27 cellular contexts compared by ENCODE assay signal in the genomic region with DNA sequence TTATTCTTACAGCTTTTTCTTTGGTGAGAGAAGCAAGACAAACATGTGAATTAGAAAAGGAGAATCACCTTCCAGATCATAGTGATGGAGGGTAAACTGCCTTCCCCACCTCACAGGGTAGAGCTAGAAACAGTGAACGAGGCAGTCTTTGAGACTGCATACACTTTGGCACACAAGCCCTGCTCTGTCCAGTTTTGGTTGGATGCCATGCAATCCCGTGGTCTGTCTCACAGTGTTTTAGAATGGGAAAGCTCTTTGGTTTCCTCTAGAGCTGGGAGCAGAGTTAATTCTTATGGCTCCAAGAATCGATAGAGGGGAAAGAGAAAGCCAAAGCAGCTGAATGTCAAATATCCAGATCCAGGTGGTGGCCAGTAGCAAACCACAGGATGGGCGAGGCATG.
"Had no signal": no experiment of that assay in that cellular context is flagged by ENCODE, and none has a peak within 500 bp of the region (broad histone marks: within the 10 kb centered on the region; RNA-seq: fewer than 3 reads in every experiment).

No MANE protein-coding gene starts in this region.

- H3K27me3 Mint-ChIP-seq: activated CD4-positive, alpha-beta T cell treated with anti-CD3 and anti-CD28 coated beads for 36 hours; activated naive CD8-positive, alpha-beta T cell treated with anti-CD3 and anti-CD28 coated beads, Interleukin-2, amount 10 ng/mL, durations not matched to agents 7 days and 5 days; brain; stimulated activated memory B cell treated with anti-CD40 and anti-IgM and Interleukin-4, amounts not matched to agents 10 μg/mL and 1 μg/mL and 100 μg/mL, for 72 hours; type B pancreatic cell had no signal

- H3K4me1 Mint-ChIP-seq: activated CD4-positive, alpha-beta T cell treated with anti-CD3 and anti-CD28 coated beads for 36 hours; activated naive CD8-positive, alpha-beta T cell treated with anti-CD3 and anti-CD28 coated beads, Interleukin-2, amount 10 ng/mL, durations not matched to agents 7 days and 5 days; natural killer cell; stimulated activated memory B cell treated with anti-CD40 and anti-IgM and Interleukin-4, amounts not matched to agents 10 μg/mL and 1 μg/mL and 100 μg/mL, for 72 hours; WTC11 had no signal

- H3K27ac Mint-ChIP-seq: activated CD4-positive, alpha-beta T cell treated with anti-CD3 and anti-CD28 coated beads for 36 hours; activated naive CD8-positive, alpha-beta T cell treated with anti-CD3 and anti-CD28 coated beads, Interleukin-2, amount 10 ng/mL, durations not matched to agents 7 days and 5 days; natural killer cell; stimulated activated memory B cell treated with anti-CD40 and anti-IgM and Interleukin-4, amounts not matched to agents 10 μg/mL and 1 μg/mL and 100 μg/mL, for 72 hours; type B pancreatic cell; WTC11 had no signal

- ATAC-seq: activated CD4-positive, alpha-beta T cell treated with anti-CD3 and anti-CD28 coated beads for 36 hours; activated T-cell treated with anti-CD3 and anti-CD28 coated beads, Interleukin-2, amount 50 U/mL, for 4 hours; left colon; natural killer cell; pancreas; right lobe of liver; stimulated activated memory B cell treated with anti-CD40 and anti-IgM and Interleukin-4, amounts not matched to agents 10 μg/mL and 1 μg/mL and 100 μg/mL, for 72 hours; WTC11 had no signal

- H3K4me3 ChIP-seq: pancreas, right lobe of liver, thoracic aorta, vagina had no signal

- H3K4me1 ChIP-seq: pancreas, right lobe of liver, vagina had no signal

- H3K4me3 Mint-ChIP-seq: activated CD4-positive, alpha-beta T cell treated with anti-CD3 and anti-CD28 coated beads for 36 hours; activated naive CD8-positive, alpha-beta T cell treated with anti-CD3 and anti-CD28 coated beads, Interleukin-2, amount 10 ng/mL, durations not matched to agents 7 days and 5 days; activated T-cell treated with anti-CD3 and anti-CD28 coated beads, Interleukin-2, amount 50 U/mL, for 4 hours; brain; natural killer cell; stimulated activated memory B cell treated with anti-CD40 and anti-IgM and Interleukin-4, amounts not matched to agents 10 μg/mL and 1 μg/mL and 100 μg/mL, for 72 hours; type B pancreatic cell; WTC11 had no signal

- H3K9me3 ChIP-seq: pancreas, right lobe of liver, thoracic aorta, vagina had no signal

- DNase-seq: activated CD4-positive, alpha-beta T cell treated with anti-CD3 and anti-CD28 coated beads for 36 hours; activated CD4-positive, alpha-beta T cell treated with anti-CD3 and anti-CD28 coated beads, Interleukin-2, amount 50 U/mL, for 4 hours; activated CD8-positive, alpha-beta memory T cell treated with anti-CD3 and anti-CD28 coated beads, Interleukin-2, amount 50 U/mL, for 48 hours; activated naive CD4-positive, alpha-beta T cell treated with Interleukin-2 at 50 U/mL for 16 hours; activated naive CD8-positive, alpha-beta T cell treated with anti-CD3 and anti-CD28 coated beads, Interleukin-2, amount 10 ng/mL, durations not matched to agents 7 days and 5 days; activated T-cell treated with anti-CD3 and anti-CD28 coated beads, Interleukin-2, amount 50 U/mL, for 4 hours; amniotic stem cell; central memory CD4-positive, alpha-beta T cell; dermis blood vessel endothelial cell; effector memory CD4-positive, alpha-beta T cell; foreskin melanocyte; glutamatergic neuron; left colon; mesenchymal stem cell; natural killer cell; pancreas; right lobe of liver; small intestine; stimulated activated CD4-positive, alpha-beta T cell treated with anti-CD3 and anti-CD28 coated beads, Interleukin-15, amount 100 ng/mL, for 24 hours; T-helper 1 cell; T-helper 9 cell had no signal

- H3K9me3 Mint-ChIP-seq: activated naive CD8-positive, alpha-beta T cell treated with anti-CD3 and anti-CD28 coated beads, Interleukin-2, amount 10 ng/mL, durations not matched to agents 7 days and 5 days; activated T-cell treated with anti-CD3 and anti-CD28 coated beads, Interleukin-2, amount 50 U/mL, for 4 hours; brain; natural killer cell; stimulated activated memory B cell treated with anti-CD40 and anti-IgM and Interleukin-4, amounts not matched to agents 10 μg/mL and 1 μg/mL and 100 μg/mL, for 72 hours; type B pancreatic cell; WTC11 had no signal
